Comparison of ENCODE assay signal across 31 cellular contexts in the genomic region with DNA sequence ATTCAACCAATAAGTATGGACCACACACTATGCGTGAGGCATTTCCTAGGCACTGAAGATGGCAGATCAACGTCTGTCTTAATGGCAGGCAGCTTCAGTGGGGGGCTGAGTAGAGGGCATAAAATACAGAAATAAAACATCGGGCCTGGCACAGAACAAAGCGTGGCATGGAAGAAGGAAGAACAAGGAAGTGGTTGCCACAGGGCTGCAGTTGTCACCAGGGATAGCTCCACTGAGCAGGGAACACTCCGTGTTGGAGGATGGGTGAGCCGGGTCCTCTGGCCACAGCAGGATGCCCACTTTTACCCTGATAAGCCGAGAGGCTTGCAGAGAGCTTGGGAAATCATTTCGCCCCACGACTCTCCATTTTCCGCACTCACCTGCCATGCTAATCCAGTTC. TPM values are rescaled to one million over a fixed set of nuclear protein-coding genes. Genes with fewer than 3 reads are reported as not detected.
"Had no signal": no experiment of that assay in that cellular context is flagged by ENCODE, and none has a peak within 500 bp of the region (broad histone marks: within the 10 kb centered on the region; RNA-seq: fewer than 3 reads in every experiment).

No MANE protein-coding gene starts in this region.

- H3K27ac ChIP-seq: adrenal gland, brain microvascular endothelial cell, epithelial cell of prostate, esophagus squamous epithelium, left lung, neutrophil, skin epidermis, WERI-Rb-1 had no signal

- ATAC-seq: activated CD4-positive, CD25-positive, alpha-beta regulatory T cell treated with anti-CD3 and anti-CD28 coated beads, Interleukin-2, amount 50 U/mL, for 24 hours; activated CD8-positive, alpha-beta memory T cell treated with anti-CD3 and anti-CD28 coated beads, Interleukin-2, amount 10 ng/mL, durations not matched to agents 7 days and 5 days; activated T-cell treated with anti-CD3 and anti-CD28 coated beads, Interleukin-2, amount 50 U/mL, for 72 hours; left lung; natural killer cell treated with Interleukin-12 subunit alpha and Interleukin-12 subunit beta and Interleukin-15 and Interleukin-18, amount 100 ng/mL, for 72 hours; sciatic nerve; stimulated activated effector memory CD8-positive, alpha-beta T cell treated with anti-CD3 and anti-CD28 coated beads, Interleukin-12 subunit alpha, Interleukin-12 subunit beta, amount 100 ng/mL, for 72 hours had no signal

- H3K9me3 ChIP-seq: adrenal gland, ascending aorta, esophagus squamous epithelium, heart right ventricle, left lung, neutrophil, thoracic aorta had no signal

- H3K27me3 ChIP-seq: adrenal gland, ascending aorta, brain microvascular endothelial cell, esophagus squamous epithelium, heart right ventricle had no signal

- H3K36me3 Mint-ChIP-seq: natural killer cell treated with Interleukin-12 subunit alpha and Interleukin-12 subunit beta and Interleukin-15 and Interleukin-18, amount 100 ng/mL, for 72 hours had no signal

- H3K27ac Mint-ChIP-seq: activated CD4-positive, alpha-beta memory T cell treated with anti-CD3 and anti-CD28 coated beads, Interleukin-2, amount 10 ng/mL, durations not matched to agents 7 days and 5 days; activated CD4-positive, alpha-beta T cell treated with anti-CD3 and anti-CD28 coated beads, Interleukin-2, amount 10 ng/mL, durations not matched to agents 24 days and 14 days; activated CD8-positive, alpha-beta memory T cell treated with anti-CD3 and anti-CD28 coated beads, Interleukin-2, amount 10 ng/mL, durations not matched to agents 7 days and 5 days; activated naive CD8-positive, alpha-beta T cell treated with anti-CD3 and anti-CD28 coated beads for 36 hours; activated T-cell treated with anti-CD3 and anti-CD28 coated beads, Interleukin-2, amount 50 U/mL, for 72 hours; stimulated activated effector memory CD8-positive, alpha-beta T cell treated with anti-CD3 and anti-CD28 coated beads, Interleukin-12 subunit alpha, Interleukin-12 subunit beta, amount 100 ng/mL, for 72 hours; stimulated activated naive CD8-positive, alpha-beta T cell treated with anti-CD3 and anti-CD28 coated beads, Interleukin-15, Interleukin-2, amounts not matched to agents 100 ng/mL and 50 ng/mL, for 24 hours; T-helper 1 cell treated with Interleukin-12 subunit alpha and Interleukin-12 subunit beta and Interleukin-4 antibody, amounts not matched to agents 30 μg/mL and 1 μg/mL, for 36 hours had no signal

- H3K9me3 Mint-ChIP-seq: activated CD4-positive, alpha-beta memory T cell treated with anti-CD3 and anti-CD28 coated beads, Interleukin-2, amount 10 ng/mL, durations not matched to agents 7 days and 5 days; activated CD4-positive, alpha-beta T cell treated with anti-CD3 and anti-CD28 coated beads, Interleukin-2, amount 10 ng/mL, durations not matched to agents 24 days and 14 days; activated naive CD8-positive, alpha-beta T cell treated with anti-CD3 and anti-CD28 coated beads for 36 hours; activated T-cell treated with anti-CD3 and anti-CD28 coated beads, Interleukin-2, amount 50 U/mL, for 72 hours; natural killer cell treated with Interleukin-12 subunit alpha and Interleukin-12 subunit beta and Interleukin-15 and Interleukin-18, amount 100 ng/mL, for 72 hours; stimulated activated effector memory CD8-positive, alpha-beta T cell treated with anti-CD3 and anti-CD28 coated beads, Interleukin-12 subunit alpha, Interleukin-12 subunit beta, amount 100 ng/mL, for 72 hours; stimulated activated naive CD8-positive, alpha-beta T cell treated with anti-CD3 and anti-CD28 coated beads, Interleukin-15, Interleukin-2, amounts not matched to agents 100 ng/mL and 50 ng/mL, for 24 hours; T-helper 1 cell treated with Interleukin-12 subunit alpha and Interleukin-12 subunit beta and Interleukin-4 antibody, amounts not matched to agents 30 μg/mL and 1 μg/mL, for 36 hours had no signal

- H3K4me3 Mint-ChIP-seq: activated CD4-positive, alpha-beta memory T cell treated with anti-CD3 and anti-CD28 coated beads, Interleukin-2, amount 10 ng/mL, durations not matched to agents 7 days and 5 days; activated CD4-positive, alpha-beta T cell treated with anti-CD3 and anti-CD28 coated beads, Interleukin-2, amount 10 ng/mL, durations not matched to agents 24 days and 14 days; activated CD8-positive, alpha-beta memory T cell treated with anti-CD3 and anti-CD28 coated beads, Interleukin-2, amount 10 ng/mL, durations not matched to agents 7 days and 5 days; activated naive CD8-positive, alpha-beta T cell treated with anti-CD3 and anti-CD28 coated beads for 36 hours; activated T-cell treated with anti-CD3 and anti-CD28 coated beads, Interleukin-2, amount 50 U/mL, for 72 hours; natural killer cell treated with Interleukin-12 subunit alpha and Interleukin-12 subunit beta and Interleukin-15 and Interleukin-18, amount 100 ng/mL, for 72 hours; stimulated activated effector memory CD8-positive, alpha-beta T cell treated with anti-CD3 and anti-CD28 coated beads, Interleukin-12 subunit alpha, Interleukin-12 subunit beta, amount 100 ng/mL, for 72 hours; stimulated activated naive CD8-positive, alpha-beta T cell treated with anti-CD3 and anti-CD28 coated beads, Interleukin-15, Interleukin-2, amounts not matched to agents 100 ng/mL and 50 ng/mL, for 24 hours; T-helper 1 cell treated with Interleukin-12 subunit alpha and Interleukin-12 subunit beta and Interleukin-4 antibody, amounts not matched to agents 30 μg/mL and 1 μg/mL, for 36 hours had no signal

- H3K4me3 ChIP-seq: adrenal gland, ascending aorta, esophagus squamous epithelium, heart right ventricle, left lung, lung, skin epidermis, thoracic aorta had no signal

- H3K36me3 ChIP-seq: adrenal gland, brain microvascular endothelial cell, left lung, neutrophil, thoracic aorta had no signal

- H3K27me3 Mint-ChIP-seq: activated CD4-positive, alpha-beta memory T cell treated with anti-CD3 and anti-CD28 coated beads, Interleukin-2, amount 10 ng/mL, durations not matched to agents 7 days and 5 days; activated CD8-positive, alpha-beta memory T cell treated with anti-CD3 and anti-CD28 coated beads, Interleukin-2, amount 10 ng/mL, durations not matched to agents 7 days and 5 days; activated naive CD8-positive, alpha-beta T cell treated with anti-CD3 and anti-CD28 coated beads for 36 hours; natural killer cell treated with Interleukin-12 subunit alpha and Interleukin-12 subunit beta and Interleukin-15 and Interleukin-18, amount 100 ng/mL, for 72 hours; stimulated activated naive CD8-positive, alpha-beta T cell treated with anti-CD3 and anti-CD28 coated beads, Interleukin-15, Interleukin-2, amounts not matched to agents 100 ng/mL and 50 ng/mL, for 24 hours had no signal

- DNase-seq: activated CD4-positive, alpha-beta memory T cell treated with anti-CD3 and anti-CD28 coated beads, Interleukin-2, amount 10 ng/mL, durations not matched to agents 7 days and 5 days; activated CD4-positive, alpha-beta T cell treated with anti-CD3 and anti-CD28 coated beads, Interleukin-2, amount 10 ng/mL, durations not matched to agents 24 days and 14 days; activated CD8-positive, alpha-beta memory T cell treated with anti-CD3 and anti-CD28 coated beads, Interleukin-2, amount 10 ng/mL, durations not matched to agents 7 days and 5 days; activated naive CD4-positive, alpha-beta T cell; activated naive CD8-positive, alpha-beta T cell treated with anti-CD3 and anti-CD28 coated beads for 36 hours; activated T-cell treated with anti-CD3 and anti-CD28 coated beads, Interleukin-2, amount 50 U/mL, for 72 hours; brain microvascular endothelial cell; caudate nucleus; esophagus squamous epithelium; foreskin melanocyte; heart right ventricle; left lung; mesendoderm; stimulated activated CD4-positive, alpha-beta T cell treated with anti-CD3 and anti-CD28 coated beads, Interleukin-4, amount 100 ng/mL, for 24 hours; T1000; trophoblast cell; WERI-Rb-1 had no signal

RNA-seq across cellular contexts. Expression of a gene that starts 23.9 kb away (rescaled TPM):
- total RNA-seq: activated CD4-positive, alpha-beta T cell treated with anti-CD3 and anti-CD28 coated beads, Interleukin-2, amount 10 ng/mL, durations not matched to agents 24 days and 14 days; ascending aorta; glomerular endothelial cell; natural killer cell treated with Interleukin-12 subunit alpha and Interleukin-12 subunit beta and Interleukin-15 and Interleukin-18, amount 100 ng/mL, for 72 hours; thoracic aorta had no signal
